ENCODE assay signal across 7 cellular contexts in the genomic region with DNA sequence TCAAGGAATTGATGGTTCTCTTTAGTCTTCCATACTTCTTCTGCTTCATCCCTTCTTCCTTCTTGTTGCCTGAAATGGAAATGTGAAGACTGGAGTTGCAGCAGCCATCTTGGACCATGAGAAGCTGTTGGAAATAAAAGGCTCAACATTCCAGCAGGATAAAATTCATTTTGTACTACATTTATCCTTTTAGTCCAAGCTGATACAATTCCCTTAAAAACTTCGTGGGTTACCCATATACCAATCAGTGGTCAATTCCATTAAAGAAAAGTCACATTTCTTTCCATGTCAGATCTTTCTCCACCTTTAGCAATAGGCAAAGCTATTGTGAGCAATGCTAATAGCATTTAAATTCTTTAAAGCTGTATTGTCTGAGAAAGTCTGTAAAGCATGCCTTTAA.
"Had no signal": no experiment of that assay in that cellular context is flagged by ENCODE, and none has a peak within 500 bp of the region (broad histone marks: within the 10 kb centered on the region; RNA-seq: fewer than 3 reads in every experiment).

No MANE protein-coding gene starts in this region.

- H3K4me3 ChIP-seq: GM23248, HAP-1 had no signal

- H3K4me1 ChIP-seq: HAP-1 had no signal

- H3K36me3 ChIP-seq: HAP-1 had no signal

- H3K27ac ChIP-seq: GM23248 had no signal

- H3K9ac ChIP-seq: GM23248 had no signal

- FAIRE-seq: HepG2 had no signal

- DNase-seq: GM23248, H7, Kasumi-1, KG1 had no signal

- ATAC-seq: HCT116, HepG2 had no signal

- H2AFZ ChIP-seq: GM23248 had no signal
